Comparison of ENCODE assay signal across 27 cellular contexts in genomic region chr10:33777223-33777622, GRCh38.
"Had no signal": no experiment of that assay in that cellular context is flagged by ENCODE, and none has a peak within 500 bp of the region (broad histone marks: within the 10 kb centered on the region; RNA-seq: fewer than 3 reads in every experiment).

No MANE protein-coding gene starts in this region.

- H3K27me3 Mint-ChIP-seq: naive B cell; stimulated activated naive B cell treated with anti-CD40 and anti-IgM and Interleukin-4, amounts not matched to agents 10 μg/mL and 1 μg/mL and 100 μg/mL, for 72 hours had no signal

- H3K27ac ChIP-seq: neutrophil, pancreas, prostate gland, right lobe of liver, sigmoid colon, stomach, thoracic aorta, thyroid gland, tibial nerve, upper lobe of left lung, vagina had no signal

- H3K36me3 Mint-ChIP-seq: naive B cell; naive thymus-derived CD8-positive, alpha-beta T cell; natural killer cell treated with Interleukin-12 subunit alpha and Interleukin-12 subunit beta and Interleukin-15 and Interleukin-18, amount 100 ng/mL, for 72 hours; stimulated activated effector memory CD8-positive, alpha-beta T cell treated with anti-CD3 and anti-CD28 coated beads, Interleukin-12 subunit alpha, Interleukin-12 subunit beta, amount 100 ng/mL, for 72 hours; stimulated activated naive B cell treated with anti-CD40 and anti-IgM and Interleukin-4, amounts not matched to agents 10 μg/mL and 1 μg/mL and 100 μg/mL, for 72 hours had no signal

- H3K27ac Mint-ChIP-seq: naive B cell; naive thymus-derived CD8-positive, alpha-beta T cell; natural killer cell treated with Interleukin-12 subunit alpha and Interleukin-12 subunit beta and Interleukin-15 and Interleukin-18, amount 100 ng/mL, for 72 hours; nephron progenitor cell; stimulated activated effector memory CD8-positive, alpha-beta T cell treated with anti-CD3 and anti-CD28 coated beads, Interleukin-12 subunit alpha, Interleukin-12 subunit beta, amount 100 ng/mL, for 72 hours; stimulated activated naive B cell treated with anti-CD40 and anti-IgM and Interleukin-4, amounts not matched to agents 10 μg/mL and 1 μg/mL and 100 μg/mL, for 72 hours; stimulated activated naive CD8-positive, alpha-beta T cell treated with anti-CD3 and anti-CD28 coated beads, Interleukin-15, Interleukin-2, amounts not matched to agents 100 ng/mL and 50 ng/mL, for 24 hours had no signal

- H3K36me3 ChIP-seq: neutrophil, pancreas, prostate gland, right lobe of liver, sigmoid colon, stomach, thoracic aorta, thyroid gland, tibial nerve, upper lobe of left lung, vagina had no signal

- H3K4me1 Mint-ChIP-seq: stimulated activated effector memory CD8-positive, alpha-beta T cell treated with anti-CD3 and anti-CD28 coated beads, Interleukin-12 subunit alpha, Interleukin-12 subunit beta, amount 100 ng/mL, for 72 hours had no signal

- ATAC-seq: naive thymus-derived CD8-positive, alpha-beta T cell; natural killer cell treated with Interleukin-12 subunit alpha and Interleukin-12 subunit beta and Interleukin-15 and Interleukin-18, amount 100 ng/mL, for 72 hours; pancreas; right cardiac atrium; right lobe of liver; stimulated activated effector memory CD8-positive, alpha-beta T cell treated with anti-CD3 and anti-CD28 coated beads, Interleukin-12 subunit alpha, Interleukin-12 subunit beta, amount 100 ng/mL, for 72 hours had no signal

- DNase-seq: naive B cell; naive thymus-derived CD8-positive, alpha-beta T cell; nephron progenitor cell; nucleus accumbens; pancreas; right cardiac atrium; right lobe of liver; sigmoid colon; small intestine; stimulated activated CD4-positive, alpha-beta T cell treated with anti-CD3 and anti-CD28 coated beads, Interleukin-15, amount 100 ng/mL, for 24 hours; stimulated activated CD4-positive, alpha-beta T cell treated with anti-CD3 and anti-CD28 coated beads, Interleukin-2, amount 100 ng/mL, for 24 hours; stimulated activated CD4-positive, alpha-beta T cell treated with anti-CD3 and anti-CD28 coated beads, Interleukin-2, amount 100 ng/mL, for 48 hours; stimulated activated CD4-positive, alpha-beta T cell treated with anti-CD3 and anti-CD28 coated beads, Interleukin-4, amount 100 ng/mL, for 24 hours; stimulated activated naive B cell treated with anti-CD40 and anti-IgM and Interleukin-4, amounts not matched to agents 10 μg/mL and 1 μg/mL and 100 μg/mL, for 72 hours; stimulated activated naive CD4-positive, alpha-beta T cell treated with Interleukin-2 at 50 U/mL for 16 hours; stomach; thyroid gland; trophoblast cell; upper lobe of left lung had no signal

- H3K4me3 Mint-ChIP-seq: naive B cell; naive thymus-derived CD8-positive, alpha-beta T cell; natural killer cell treated with Interleukin-12 subunit alpha and Interleukin-12 subunit beta and Interleukin-15 and Interleukin-18, amount 100 ng/mL, for 72 hours; nephron progenitor cell; stimulated activated effector memory CD8-positive, alpha-beta T cell treated with anti-CD3 and anti-CD28 coated beads, Interleukin-12 subunit alpha, Interleukin-12 subunit beta, amount 100 ng/mL, for 72 hours; stimulated activated naive B cell treated with anti-CD40 and anti-IgM and Interleukin-4, amounts not matched to agents 10 μg/mL and 1 μg/mL and 100 μg/mL, for 72 hours; stimulated activated naive CD8-positive, alpha-beta T cell treated with anti-CD3 and anti-CD28 coated beads, Interleukin-15, Interleukin-2, amounts not matched to agents 100 ng/mL and 50 ng/mL, for 24 hours had no signal

- H3K9me3 ChIP-seq: neutrophil, pancreas, prostate gland, right lobe of liver, sigmoid colon, stomach, thoracic aorta, thyroid gland, tibial nerve, upper lobe of left lung, vagina had no signal

- H3K27me3 ChIP-seq: neutrophil, pancreas, right lobe of liver, sigmoid colon, stomach, thyroid gland, tibial nerve, upper lobe of left lung, vagina had no signal

- H3K9me3 Mint-ChIP-seq: naive thymus-derived CD8-positive, alpha-beta T cell; natural killer cell treated with Interleukin-12 subunit alpha and Interleukin-12 subunit beta and Interleukin-15 and Interleukin-18, amount 100 ng/mL, for 72 hours; nephron progenitor cell; stimulated activated effector memory CD8-positive, alpha-beta T cell treated with anti-CD3 and anti-CD28 coated beads, Interleukin-12 subunit alpha, Interleukin-12 subunit beta, amount 100 ng/mL, for 72 hours; stimulated activated naive CD8-positive, alpha-beta T cell treated with anti-CD3 and anti-CD28 coated beads, Interleukin-15, Interleukin-2, amounts not matched to agents 100 ng/mL and 50 ng/mL, for 24 hours had no signal

- H3K4me3 ChIP-seq: pancreas, prostate gland, right lobe of liver, sigmoid colon, stomach, thoracic aorta, thyroid gland, tibial nerve, upper lobe of left lung, vagina had no signal
